21 cellular contexts compared by ENCODE assay signal in genomic region chr17:28076138-28076537, GRCh38.
"Had no signal": no experiment of that assay in that cellular context is flagged by ENCODE, and none has a peak within 500 bp of the region (broad histone marks: within the 10 kb centered on the region; RNA-seq: fewer than 3 reads in every experiment).

No MANE protein-coding gene starts in this region.

- H3K4me3 Mint-ChIP-seq: activated T-helper 17 cell treated with anti-CD3 and anti-CD28 coated beads, Interleukin-2, amount 50 U/mL, for 72 hours; nephron progenitor cell; stimulated activated memory B cell treated with anti-CD40 and anti-IgM and Interleukin-4, amounts not matched to agents 10 μg/mL and 1 μg/mL and 100 μg/mL, for 72 hours had no signal

- FAIRE-seq: endometrium had no signal

- H3K27me3 Mint-ChIP-seq: activated T-helper 17 cell treated with anti-CD3 and anti-CD28 coated beads, Interleukin-2, amount 50 U/mL, for 72 hours; stimulated activated memory B cell treated with anti-CD40 and anti-IgM and Interleukin-4, amounts not matched to agents 10 μg/mL and 1 μg/mL and 100 μg/mL, for 72 hours had no signal

- ATAC-seq: activated CD4-positive, CD25-positive, alpha-beta regulatory T cell treated with anti-CD3 and anti-CD28 coated beads, Interleukin-2, amount 50 U/mL, for 24 hours; activated T-helper 17 cell treated with anti-CD3 and anti-CD28 coated beads, Interleukin-2, amount 50 U/mL, for 72 hours; left colon; lower lobe of right lung; stimulated activated memory B cell treated with anti-CD40 and anti-IgM and Interleukin-4, amounts not matched to agents 10 μg/mL and 1 μg/mL and 100 μg/mL, for 72 hours had no signal

- DNase-seq: activated CD4-positive, alpha-beta T cell treated with anti-CD3 and anti-CD28 coated beads, Interleukin-2, amount 50 U/mL, for 1 hour; activated naive CD4-positive, alpha-beta T cell; aorta; brain microvascular endothelial cell; foreskin melanocyte; glutamatergic neuron; hippocampal formation; islet precursor cell; left colon; lower lobe of right lung; nephron progenitor cell; nucleus accumbens; posterior cingulate gyrus; spleen; stimulated activated CD4-positive, alpha-beta T cell treated with anti-CD3 and anti-CD28 coated beads, Interleukin-4, amount 100 ng/mL, for 4 hours; testis; upper lobe of left lung had no signal

- H3K27ac Mint-ChIP-seq: activated T-helper 17 cell treated with anti-CD3 and anti-CD28 coated beads, Interleukin-2, amount 50 U/mL, for 72 hours; stimulated activated memory B cell treated with anti-CD40 and anti-IgM and Interleukin-4, amounts not matched to agents 10 μg/mL and 1 μg/mL and 100 μg/mL, for 72 hours had no signal

- H3K9me3 Mint-ChIP-seq: activated T-helper 17 cell treated with anti-CD3 and anti-CD28 coated beads, Interleukin-2, amount 50 U/mL, for 72 hours had no signal
